Comparison of ENCODE assay signal across 19 cellular contexts in genomic region chr2:238183846-238184245, GRCh38. TPM values are rescaled to one million over a fixed set of nuclear protein-coding genes. Genes with fewer than 3 reads are reported as not detected.
DNase-seq lines count a peak whose midpoint lies in the region; ATAC-seq and TF ChIP-seq lines count a peak whose summit lies in the region.
"Had no signal": no experiment of that assay in that cellular context is flagged by ENCODE, and none has a peak within 500 bp of the region (broad histone marks: within the 10 kb centered on the region; RNA-seq: fewer than 3 reads in every experiment).

No MANE protein-coding gene starts in this region.

- H3K4me1 Mint-ChIP-seq in activated naive CD4-positive, alpha-beta T cell treated with anti-CD3 and anti-CD28 coated beads for 36 hours (ENCODE audit: low read depth): peaks cover 11% of the 10 kb centered on the region
- H3K4me1 Mint-ChIP-seq in activated T-helper 1 cell treated with anti-CD3 and anti-CD28 coated beads, Interleukin-12 subunit alpha, Interleukin-12 subunit beta, Interleukin-2, Interleukin-4 antibody, amounts not matched to agents 30 ng/mL and 10 ng/mL and 1 ng/mL, durations not matched to agents 14 hours and 24 hours and 36 hours (ENCODE audit: low read depth): peaks cover 23% of the 10 kb centered on the region
- no peaks in the 10 kb centered on the region for H3K4me1 Mint-ChIP-seq in stimulated activated naive B cell treated with anti-CD40 and anti-IgM and Interleukin-4, amounts not matched to agents 10 μg/mL and 1 μg/mL and 100 μg/mL, for 72 hours

- no peaks in the 10 kb centered on the region for H3K27me3 Mint-ChIP-seq in activated naive CD4-positive, alpha-beta T cell treated with anti-CD3 and anti-CD28 coated beads for 36 hours (ENCODE audit: low read depth)
- no peaks in the 10 kb centered on the region for H3K27me3 Mint-ChIP-seq in activated T-helper 1 cell treated with anti-CD3 and anti-CD28 coated beads, Interleukin-12 subunit alpha, Interleukin-12 subunit beta, Interleukin-2, Interleukin-4 antibody, amounts not matched to agents 30 ng/mL and 10 ng/mL and 1 ng/mL, durations not matched to agents 14 hours and 24 hours and 36 hours (ENCODE audit: insufficient read depth)
- H3K27me3 Mint-ChIP-seq in stimulated activated naive B cell treated with anti-CD40 and anti-IgM and Interleukin-4, amounts not matched to agents 10 μg/mL and 1 μg/mL and 100 μg/mL, for 72 hours: no peaks in the 10 kb centered on the region

- H3K4me2 ChIP-seq in mesenchymal stem cell (ENCODE audit: low read length, poor library complexity, severe bottlenecking): no peak overlapping the region

- H4K91ac ChIP-seq in mesenchymal stem cell (ENCODE audit: low read length): no peak overlapping the region

- H3K27ac Mint-ChIP-seq in activated naive CD4-positive, alpha-beta T cell treated with anti-CD3 and anti-CD28 coated beads for 36 hours: peak overlapping the region; percentile 66
- no peak overlapping the region for H3K27ac Mint-ChIP-seq in activated T-helper 1 cell treated with anti-CD3 and anti-CD28 coated beads, Interleukin-12 subunit alpha, Interleukin-12 subunit beta, Interleukin-2, Interleukin-4 antibody, amounts not matched to agents 30 ng/mL and 10 ng/mL and 1 ng/mL, durations not matched to agents 14 hours and 24 hours and 36 hours
- H3K27ac Mint-ChIP-seq in stimulated activated naive B cell treated with anti-CD40 and anti-IgM and Interleukin-4, amounts not matched to agents 10 μg/mL and 1 μg/mL and 100 μg/mL, for 72 hours: peak overlapping the region; percentile 67
- H3K27ac Mint-ChIP-seq: HFFc6 had no signal

- H3K23ac ChIP-seq in mesenchymal stem cell (ENCODE audit: low read length in 2 of 2): no peak overlapping the region

- no peaks in the 10 kb centered on the region for H3K9me3 ChIP-seq in mesenchymal stem cell (ENCODE audit: control insufficient read depth, low read length)
- H3K9me3 ChIP-seq: MG63 had no signal

- no peak overlapping the region for H3K27ac ChIP-seq in mesenchymal stem cell (ENCODE audit: low read length, poor library complexity, severe bottlenecking)
- H3K27ac ChIP-seq: RWPE1 had no signal

- WGBS in mesenchymal stem cell: 80% methylated on average over 5 of the region's 5 CpGs

- no peak overlapping the region for H3K14ac ChIP-seq in mesenchymal stem cell (ENCODE audit: low read length in 2 of 2)

- TF ChIP-seq CTCF in fibroblast of villous mesenchyme (IDR thresholded peaks at IDR 0.05; ENCODE audit: insufficient read depth, low read depth, low read length): no peak

- H3K4me3 ChIP-seq in fibroblast of villous mesenchyme (ENCODE audit: low read depth, low read length) (no peak overlapping the region), mesenchymal stem cell (ENCODE audit: insufficient read depth in 1 of 2, low read depth in 1 of 2, low read length in 2 of 2) (no peak overlapping the region)
- H3K4me3 ChIP-seq: MG63 had no signal

- no peak overlapping the region for H2BK15ac ChIP-seq in mesenchymal stem cell (ENCODE audit: low read depth, poor library complexity, severe bottlenecking)

- peaks cover 60% of the 10 kb centered on the region for H3K36me3 Mint-ChIP-seq in activated naive CD4-positive, alpha-beta T cell treated with anti-CD3 and anti-CD28 coated beads for 36 hours (ENCODE audit: low read depth)
- peaks cover 69% of the 10 kb centered on the region for H3K36me3 Mint-ChIP-seq in activated T-helper 1 cell treated with anti-CD3 and anti-CD28 coated beads, Interleukin-12 subunit alpha, Interleukin-12 subunit beta, Interleukin-2, Interleukin-4 antibody, amounts not matched to agents 30 ng/mL and 10 ng/mL and 1 ng/mL, durations not matched to agents 14 hours and 24 hours and 36 hours (ENCODE audit: low read depth)
- peaks cover 59 to 84% of the 10 kb centered on the region in 2 donors for H3K36me3 Mint-ChIP-seq in stimulated activated naive B cell treated with anti-CD40 and anti-IgM and Interleukin-4, amounts not matched to agents 10 μg/mL and 1 μg/mL and 100 μg/mL, for 72 hours

- H3K79me1 ChIP-seq in mesenchymal stem cell (replicated peaks; ENCODE audit: low read length, poor library complexity, severe bottlenecking): peaks cover 33% of the 10 kb centered on the region

- ATAC-seq in stimulated activated naive B cell treated with anti-CD40 and anti-IgM and Interleukin-4, amounts not matched to agents 10 μg/mL and 1 μg/mL and 100 μg/mL, for 72 hours (replicated peaks): no peak

- no peak for DNase-seq in activated naive CD4-positive, alpha-beta T cell treated with anti-CD3 and anti-CD28 coated beads for 36 hours
- no peak for DNase-seq in activated naive CD4-positive, alpha-beta T cell treated with anti-CD3 and anti-CD28 coated beads, Interleukin-2, amount 50 U/mL, for 16 hours
- DNase-seq in activated T-helper 1 cell treated with anti-CD3 and anti-CD28 coated beads, Interleukin-12 subunit alpha, Interleukin-12 subunit beta, Interleukin-2, Interleukin-4 antibody, amounts not matched to agents 30 ng/mL and 10 ng/mL and 1 ng/mL, durations not matched to agents 14 hours and 24 hours and 36 hours (ENCODE audit: low spot score): no peak
- DNase-seq in fibroblast of villous mesenchyme (ENCODE audit: low read depth): peak; percentile 14
- no peak for DNase-seq in stimulated activated naive B cell treated with anti-CD40 and anti-IgM and Interleukin-4, amounts not matched to agents 10 μg/mL and 1 μg/mL and 100 μg/mL, for 72 hours
- DNase-seq in T-helper 1 cell: no peak
- DNase-seq in mesenchymal stem cell: no peak
- DNase-seq in amniotic stem cell (lab: John Stamatoyannopoulos, UW): no peak
- DNase-seq: Calu3, DMS53, HFFc6, Karpas-422, MG63, NCI-H1092 treated with DMSO at 0.1 percent for 48 hours, NCI-H2081 treated with DMSO at 0.1 percent for 48 hours, NCI-H510A, NCI-H774 had no signal

- H2AK5ac ChIP-seq in mesenchymal stem cell (ENCODE audit: low read length, severe bottlenecking): no peak overlapping the region

- no peaks in the 10 kb centered on the region for H3K4me1 ChIP-seq in mesenchymal stem cell (ENCODE audit: control insufficient read depth, insufficient read depth, low read depth, low read length)

- H3K27me3 ChIP-seq in mesenchymal stem cell (ENCODE audit: control insufficient read depth in 1 of 2, insufficient read depth in 1 of 2, low read length in 2 of 2): no peaks in the 10 kb centered on the region
- H3K27me3 ChIP-seq: MG63 had no signal

- no peak overlapping the region for H2BK12ac ChIP-seq in mesenchymal stem cell (ENCODE audit: low read length in 2 of 2)

- intact Hi-C loops in activated naive CD4-positive, alpha-beta T cell treated with anti-CD3 and anti-CD28 coated beads for 36 hours (cut with micrococcal nuclease): no loop called here
- intact Hi-C loops in activated T-helper 1 cell treated with anti-CD3 and anti-CD28 coated beads, Interleukin-12 subunit alpha, Interleukin-12 subunit beta, Interleukin-2, Interleukin-4 antibody, amounts not matched to agents 30 ng/mL and 10 ng/mL and 1 ng/mL, durations not matched to agents 14 hours and 24 hours and 36 hours (cut with micrococcal nuclease): no loop called here

- no peaks in the 10 kb centered on the region for H3K9me3 Mint-ChIP-seq in activated naive CD4-positive, alpha-beta T cell treated with anti-CD3 and anti-CD28 coated beads for 36 hours
- H3K9me3 Mint-ChIP-seq in activated T-helper 1 cell treated with anti-CD3 and anti-CD28 coated beads, Interleukin-12 subunit alpha, Interleukin-12 subunit beta, Interleukin-2, Interleukin-4 antibody, amounts not matched to agents 30 ng/mL and 10 ng/mL and 1 ng/mL, durations not matched to agents 14 hours and 24 hours and 36 hours: no peaks in the 10 kb centered on the region
- H3K9me3 Mint-ChIP-seq in stimulated activated naive B cell treated with anti-CD40 and anti-IgM and Interleukin-4, amounts not matched to agents 10 μg/mL and 1 μg/mL and 100 μg/mL, for 72 hours: no peaks in the 10 kb centered on the region
- H3K9me3 Mint-ChIP-seq: HFFc6 had no signal

- no peak overlapping the region for H4K8ac ChIP-seq in mesenchymal stem cell (ENCODE audit: low read length)

- H2BK5ac ChIP-seq in mesenchymal stem cell (ENCODE audit: low read depth, low read length, poor library complexity, severe bottlenecking): no peak overlapping the region

- no peak overlapping the region for H2AFZ ChIP-seq in mesenchymal stem cell (ENCODE audit: low read depth, low read length)

- no peak overlapping the region for H3K4me3 Mint-ChIP-seq in activated naive CD4-positive, alpha-beta T cell treated with anti-CD3 and anti-CD28 coated beads for 36 hours
- peak overlapping the region; percentile 4 for H3K4me3 Mint-ChIP-seq in activated T-helper 1 cell treated with anti-CD3 and anti-CD28 coated beads, Interleukin-12 subunit alpha, Interleukin-12 subunit beta, Interleukin-2, Interleukin-4 antibody, amounts not matched to agents 30 ng/mL and 10 ng/mL and 1 ng/mL, durations not matched to agents 14 hours and 24 hours and 36 hours
- no peak overlapping the region for H3K4me3 Mint-ChIP-seq in stimulated activated naive B cell treated with anti-CD40 and anti-IgM and Interleukin-4, amounts not matched to agents 10 μg/mL and 1 μg/mL and 100 μg/mL, for 72 hours
- H3K4me3 Mint-ChIP-seq: HFFc6 had no signal

- H3K18ac ChIP-seq in mesenchymal stem cell (ENCODE audit: low read depth in 1 of 2, low read length in 2 of 2): no peak overlapping the region

- no peak overlapping the region for H3K9ac ChIP-seq in mesenchymal stem cell (ENCODE audit: low read length)

- H3K4ac ChIP-seq in mesenchymal stem cell (ENCODE audit: low read depth in 1 of 2, low read length in 2 of 2): no peak overlapping the region

- H2BK120ac ChIP-seq in mesenchymal stem cell (ENCODE audit: low read depth, low read length): no peak overlapping the region

- peaks cover 51 to 98% of the 10 kb centered on the region in 2 experiments for H3K36me3 ChIP-seq in mesenchymal stem cell (ENCODE audit: control insufficient read depth in 1 of 2, insufficient read depth in 2 of 2, low read depth in 1 of 2, low read length in 2 of 2)

- CTCF ChIA-PET in activated naive CD4-positive, alpha-beta T cell treated with anti-CD3 and anti-CD28 coated beads for 36 hours (lab: Charles Lee): no interaction called here

RNA-seq across cellular contexts. Expression of gene ILKAP, which starts 19.6 kb away (rescaled TPM):
- 10 to 100 TPM; 46.6 to 46.7 TPM for total RNA-seq in activated naive CD4-positive, alpha-beta T cell treated with anti-CD3 and anti-CD28 coated beads for 36 hours
- total RNA-seq in activated T-helper 1 cell treated with anti-CD3 and anti-CD28 coated beads, Interleukin-12 subunit alpha, Interleukin-12 subunit beta, Interleukin-2, Interleukin-4 antibody, amounts not matched to agents 30 ng/mL and 10 ng/mL and 1 ng/mL, durations not matched to agents 14 hours and 24 hours and 36 hours: 77.3 and 79.9 TPM in 2 replicates
- 21.6 and 22.5 TPM in 2 replicates for total RNA-seq in fibroblast of villous mesenchyme
- 19.8 TPM for polyA plus RNA-seq in mesenchymal stem cell (2013, experiment 1 of 2)
- polyA plus RNA-seq in mesenchymal stem cell (2013, experiment 2 of 2): 20.1 TPM

RNA-seq across cellular contexts. Expression of gene ERFE, which starts 25.1 kb away (rescaled TPM):
- total RNA-seq in activated naive CD4-positive, alpha-beta T cell treated with anti-CD3 and anti-CD28 coated beads for 36 hours: under 1 TPM in 1 of 2 experiments, not detected in 1; 0.40 TPM
- total RNA-seq in activated T-helper 1 cell treated with anti-CD3 and anti-CD28 coated beads, Interleukin-12 subunit alpha, Interleukin-12 subunit beta, Interleukin-2, Interleukin-4 antibody, amounts not matched to agents 30 ng/mL and 10 ng/mL and 1 ng/mL, durations not matched to agents 14 hours and 24 hours and 36 hours: 0.20 TPM in 1 of 2 replicates, not detected in the other
- 0.86 and 2.9 TPM in 2 replicates for total RNA-seq in fibroblast of villous mesenchyme
- 2.3 TPM for polyA plus RNA-seq in mesenchymal stem cell (2013, experiment 1 of 2)
- polyA plus RNA-seq in mesenchymal stem cell (2013, experiment 2 of 2): 2.3 TPM

RNA-seq across cellular contexts. Expression of gene KLHL30, which starts 45.4 kb away (rescaled TPM):
- not detected for total RNA-seq in activated naive CD4-positive, alpha-beta T cell treated with anti-CD3 and anti-CD28 coated beads for 36 hours
- total RNA-seq in activated T-helper 1 cell treated with anti-CD3 and anti-CD28 coated beads, Interleukin-12 subunit alpha, Interleukin-12 subunit beta, Interleukin-2, Interleukin-4 antibody, amounts not matched to agents 30 ng/mL and 10 ng/mL and 1 ng/mL, durations not matched to agents 14 hours and 24 hours and 36 hours: not detected in 2 replicates
- total RNA-seq in fibroblast of villous mesenchyme: 0.43 and 2.3 TPM in 2 replicates
- polyA plus RNA-seq in mesenchymal stem cell (2013, experiment 1 of 2): 0.58 TPM
- 0.52 TPM for polyA plus RNA-seq in mesenchymal stem cell (2013, experiment 2 of 2)
- total RNA-seq: A673 had no signal

RNA-seq across cellular contexts. Expression of gene HES6, which starts 56.0 kb away (rescaled TPM):
- total RNA-seq in activated naive CD4-positive, alpha-beta T cell treated with anti-CD3 and anti-CD28 coated beads for 36 hours: 1 to 10 TPM; 3.1 to 4.0 TPM
- total RNA-seq in activated T-helper 1 cell treated with anti-CD3 and anti-CD28 coated beads, Interleukin-12 subunit alpha, Interleukin-12 subunit beta, Interleukin-2, Interleukin-4 antibody, amounts not matched to agents 30 ng/mL and 10 ng/mL and 1 ng/mL, durations not matched to agents 14 hours and 24 hours and 36 hours: 10.3 and 11.2 TPM in 2 replicates
- total RNA-seq in fibroblast of villous mesenchyme: 2.2 and 6.1 TPM in 2 replicates
- polyA plus RNA-seq in mesenchymal stem cell (2013, experiment 1 of 2): 3.5 TPM
- polyA plus RNA-seq in mesenchymal stem cell (2013, experiment 2 of 2): 2.9 TPM
